In genomic region chr13:99144306-99144705, GRCh38 we compare ENCODE assay signal across 13 cellular contexts. TPM values are rescaled to one million over a fixed set of nuclear protein-coding genes. Genes with fewer than 3 reads are reported as not detected.
DNase-seq lines count a peak whose midpoint lies in the region; ATAC-seq and TF ChIP-seq lines count a peak whose summit lies in the region.
"Had no signal": no experiment of that assay in that cellular context is flagged by ENCODE, and none has a peak within 500 bp of the region (broad histone marks: within the 10 kb centered on the region; RNA-seq: fewer than 3 reads in every experiment).

No MANE protein-coding gene starts in this region.

- peaks cover 4% of the 10 kb centered on the region for H3K4me1 Mint-ChIP-seq in T-helper 17 cell
- H3K4me1 Mint-ChIP-seq: activated naive CD4-positive, alpha-beta T cell treated with anti-CD3 and anti-CD28 coated beads, Interleukin-2, amount 50 U/mL, for 24 hours had no signal

- peaks cover 2% of the 10 kb centered on the region for H3K36me3 Mint-ChIP-seq in T-helper 17 cell (ENCODE audit: low read depth)

- no peak overlapping the region for H3K27ac Mint-ChIP-seq in T-helper 17 cell
- H3K27ac Mint-ChIP-seq: activated naive CD4-positive, alpha-beta T cell treated with anti-CD3 and anti-CD28 coated beads, Interleukin-2, amount 50 U/mL, for 24 hours had no signal

- DNase-seq in Kasumi-1 (lab: John Stamatoyannopoulos, UW) (peak; percentile 38 to 49), medulla oblongata (ENCODE audit: extremely low spot score) (peak; percentile 11), upper lobe of left lung (no peak), T-helper 17 cell (no peak)
- DNase-seq: caudate nucleus, NCI-H2107 had no signal

- H3K27me3 ChIP-seq in upper lobe of left lung = no peaks in the 10 kb centered on the region

- peak; percentile 73 for ATAC-seq in GM18517 (IDR thresholded peaks at IDR 0.05; ENCODE audit: unreplicated experiment)
- ATAC-seq in HG02678 (IDR thresholded peaks at IDR 0.05; ENCODE audit: unreplicated experiment) = peak; percentile 70
- ATAC-seq in upper lobe of left lung (ENCODE audit: low FRiP score in 2 of 2) = no peak
- no peak for ATAC-seq in T-helper 17 cell
- no peak for ATAC-seq in GM19324 (IDR thresholded peaks at IDR 0.05; ENCODE audit: low FRiP score, unreplicated experiment)
- no peak for ATAC-seq in HG03520 (IDR thresholded peaks at IDR 0.05; ENCODE audit: unreplicated experiment)
- ATAC-seq: Panc1 had no signal

- no peak overlapping the region for H3K4me3 ChIP-seq in upper lobe of left lung

- H3K9me3 ChIP-seq in upper lobe of left lung (peaks cover 0 to 8% (median 2%) of the 10 kb centered on the region in 4 donors), T-helper 17 cell (ENCODE audit: control insufficient read depth, low read length, poor library complexity, severe bottlenecking) (no peaks in the 10 kb centered on the region)

- TF ChIP-seq EP300 in upper lobe of left lung (IDR thresholded peaks at IDR 0.05) = no peak

- TF ChIP-seq CTCF in upper lobe of left lung (IDR thresholded peaks at IDR 0.05) = no peak

- H3K36me3 ChIP-seq in upper lobe of left lung = no peaks in the 10 kb centered on the region

- H3K4me3 Mint-ChIP-seq in T-helper 17 cell = no peak overlapping the region
- H3K4me3 Mint-ChIP-seq: activated naive CD4-positive, alpha-beta T cell treated with anti-CD3 and anti-CD28 coated beads, Interleukin-2, amount 50 U/mL, for 24 hours had no signal

- WGBS in upper lobe of left lung, 2 donors = 56 to 79% methylated on average over 6 of the region's 6 CpGs

- no peak for TF ChIP-seq POLR2A in upper lobe of left lung (IDR thresholded peaks at IDR 0.05)

- peaks cover 11% of the 10 kb centered on the region for H3K27me3 Mint-ChIP-seq in T-helper 17 cell
- H3K27me3 Mint-ChIP-seq: activated naive CD4-positive, alpha-beta T cell treated with anti-CD3 and anti-CD28 coated beads, Interleukin-2, amount 50 U/mL, for 24 hours had no signal

- no peak overlapping the region for H3K27ac ChIP-seq in upper lobe of left lung
- H3K27ac ChIP-seq: epithelial cell of prostate had no signal

- no peaks in the 10 kb centered on the region for H3K4me1 ChIP-seq in upper lobe of left lung

RNA-seq across cellular contexts. Expression of gene UBAC2, which starts 56.3 kb away (rescaled TPM):
- total RNA-seq in upper lobe of left lung = 10 to 100 TPM; 29.3 to 55.5 (median 47.7) TPM
- 10 to 100 TPM; 74.2 to 75.3 TPM for total RNA-seq in T-helper 17 cell

Comparison
In these comparisons a context has a peak if more than half of its experiments do, and no peak if none do; other contexts are left out.
1. ATAC-seq: peak in GM18517 (single experiment) and HG02678 (single experiment); none in upper lobe of left lung (0 of 2), T-helper 17 cell (single experiment), GM19324 (single experiment) and HG03520 (single experiment).
2. DNase-seq: peak in Kasumi-1 (2 of 2) and medulla oblongata (single experiment); none in upper lobe of left lung (0 of 2) and T-helper 17 cell (0 of 3).